13 cellular contexts compared by ENCODE assay signal in genomic region chr2:5368263-5368662, GRCh38.
"Had no signal": no experiment of that assay in that cellular context is flagged by ENCODE, and none has a peak within 500 bp of the region (broad histone marks: within the 10 kb centered on the region; RNA-seq: fewer than 3 reads in every experiment).

No MANE protein-coding gene starts in this region.

- H3K4me1 Mint-ChIP-seq: activated CD4-positive, alpha-beta memory T cell treated with anti-CD3 and anti-CD28 coated beads, Interleukin-2, amount 10 ng/mL, durations not matched to agents 7 days and 5 days; natural killer cell had no signal

- H3K4me3 ChIP-seq: ascending aorta, dorsolateral prefrontal cortex had no signal

- H3K4me1 ChIP-seq: ascending aorta had no signal

- H3K4me3 Mint-ChIP-seq: activated CD4-positive, alpha-beta memory T cell treated with anti-CD3 and anti-CD28 coated beads, Interleukin-2, amount 10 ng/mL, durations not matched to agents 7 days and 5 days; activated T-cell treated with anti-CD3 and anti-CD28 coated beads, Interleukin-2, amount 50 U/mL, for 72 hours; natural killer cell; T-helper 1 cell treated with Interleukin-12 subunit alpha and Interleukin-12 subunit beta and Interleukin-4 antibody, amounts not matched to agents 30 μg/mL and 1 μg/mL, for 36 hours had no signal

- H3K9me3 Mint-ChIP-seq: T-helper 1 cell treated with Interleukin-12 subunit alpha and Interleukin-12 subunit beta and Interleukin-4 antibody, amounts not matched to agents 30 μg/mL and 1 μg/mL, for 36 hours had no signal

- H3K27ac ChIP-seq: ascending aorta, dorsolateral prefrontal cortex had no signal

- DNase-seq: activated CD4-positive, alpha-beta memory T cell treated with anti-CD3 and anti-CD28 coated beads, Interleukin-2, amount 10 ng/mL, durations not matched to agents 7 days and 5 days; activated CD4-positive, alpha-beta T cell treated with anti-CD3 and anti-CD28 coated beads for 1 hour; activated CD8-positive, alpha-beta memory T cell treated with anti-CD3 and anti-CD28 coated beads, Interleukin-2, amount 50 U/mL, for 4 hours; activated T-cell treated with anti-CD3 and anti-CD28 coated beads, Interleukin-2, amount 50 U/mL, for 72 hours; dorsolateral prefrontal cortex; glutamatergic neuron; left colon; mammary epithelial cell; natural killer cell; stimulated activated CD4-positive, alpha-beta T cell treated with anti-CD3 and anti-CD28 coated beads, Interleukin-2, amount 100 ng/mL, for 48 hours; stimulated activated naive CD4-positive, alpha-beta T cell treated with Interleukin-2 at 50 U/mL for 16 hours had no signal

- H3K27ac Mint-ChIP-seq: activated CD4-positive, alpha-beta memory T cell treated with anti-CD3 and anti-CD28 coated beads, Interleukin-2, amount 10 ng/mL, durations not matched to agents 7 days and 5 days; activated T-cell treated with anti-CD3 and anti-CD28 coated beads, Interleukin-2, amount 50 U/mL, for 72 hours; natural killer cell; T-helper 1 cell treated with Interleukin-12 subunit alpha and Interleukin-12 subunit beta and Interleukin-4 antibody, amounts not matched to agents 30 μg/mL and 1 μg/mL, for 36 hours had no signal

- H3K27me3 ChIP-seq: ascending aorta had no signal

- H3K36me3 Mint-ChIP-seq: natural killer cell had no signal

- H3K9me3 ChIP-seq: ascending aorta had no signal

- H3K27me3 Mint-ChIP-seq: activated CD4-positive, alpha-beta memory T cell treated with anti-CD3 and anti-CD28 coated beads, Interleukin-2, amount 10 ng/mL, durations not matched to agents 7 days and 5 days had no signal

- H3K36me3 ChIP-seq: ascending aorta had no signal
